3 cellular contexts compared by ENCODE assay signal in the genomic region with DNA sequence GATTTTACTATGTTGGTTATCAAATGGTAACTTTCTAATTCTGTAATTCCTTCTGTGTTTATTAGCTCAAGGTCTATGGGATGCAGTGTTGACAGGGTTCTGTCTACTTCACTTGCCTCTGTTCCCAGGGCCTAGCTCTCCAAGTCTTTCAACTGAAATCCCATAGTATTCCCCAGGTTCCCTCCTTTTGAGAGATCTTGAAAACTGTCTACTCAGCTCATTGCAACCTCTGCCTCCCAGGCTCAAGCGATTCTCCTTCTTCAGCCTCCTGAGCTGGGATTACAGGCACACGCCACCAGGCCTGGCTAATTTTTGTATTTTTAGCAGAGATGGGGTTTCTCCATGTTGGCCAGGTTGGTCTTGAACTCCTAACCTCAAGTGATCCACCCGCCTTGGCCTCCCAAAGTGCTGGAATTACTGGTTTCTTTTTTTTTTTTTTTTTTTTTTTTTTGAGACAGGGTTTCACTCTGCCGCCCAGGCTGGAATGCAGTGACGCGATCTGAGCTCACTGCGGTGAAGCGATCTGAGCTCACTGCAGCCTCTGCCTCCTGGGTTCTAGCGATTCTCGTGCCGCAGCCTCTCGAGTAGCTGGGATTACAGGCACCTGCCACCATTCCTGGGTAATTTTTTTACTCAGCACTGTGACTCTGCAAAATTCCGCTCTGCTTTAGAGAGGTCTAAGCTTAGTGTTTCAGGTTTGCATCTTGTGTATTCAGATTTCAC. TPM values are rescaled to one million over a fixed set of nuclear protein-coding genes. Genes with fewer than 3 reads are reported as not detected.
"Had no signal": no experiment of that assay in that cellular context is flagged by ENCODE, and none has a peak within 500 bp of the region (broad histone marks: within the 10 kb centered on the region; RNA-seq: fewer than 3 reads in every experiment).

No MANE protein-coding gene starts in this region.

RNA-seq across cellular contexts. Expression of gene CLEC18B, which starts 22.5 kb away (rescaled TPM):
- total RNA-seq: GM23338, H1 had no signal
- polyA plus RNA-seq: IgD-negative memory B cell had no signal
